ENCODE assay signal across 23 cellular contexts in genomic region chr12:76942276-76942675, GRCh38.
DNase-seq lines count a peak whose midpoint lies in the region; TF ChIP-seq lines count a peak whose summit lies in the region.
"Had no signal": no experiment of that assay in that cellular context is flagged by ENCODE, and none has a peak within 500 bp of the region (broad histone marks: within the 10 kb centered on the region; RNA-seq: fewer than 3 reads in every experiment).

No MANE protein-coding gene starts in this region.

- no peak overlapping the region for H3K4me3 ChIP-seq in AG04450 (ENCODE audit: low read depth, low read length)
- no peak overlapping the region for H3K4me3 ChIP-seq in spleen
- H3K4me3 ChIP-seq in effector memory CD4-positive, alpha-beta T cell (ENCODE audit: insufficient read depth, low read depth, low read length, poor library complexity, severe bottlenecking) = no peak overlapping the region
- H3K4me3 ChIP-seq: ascending aorta, gastroesophageal sphincter, left lung, mucosa of descending colon, neural progenitor cell had no signal

- TF ChIP-seq CTCF in AG04450 (IDR thresholded peaks at IDR 0.05; ENCODE audit: low read depth, low read length) (no peak), spleen (IDR thresholded peaks at IDR 0.05 in 8 of 11, conservative IDR thresholded peaks at IDR 0.05 in 3 of 11) (no peak)

- TF ChIP-seq POLR2A in spleen (IDR thresholded peaks at IDR 0.05) = no peak

- H3K27ac ChIP-seq in AG04450 (ENCODE audit: low read depth, low read length) = no peak overlapping the region
- no peak overlapping the region for H3K27ac ChIP-seq in spleen
- no peak overlapping the region for H3K27ac ChIP-seq in effector memory CD4-positive, alpha-beta T cell (ENCODE audit: insufficient read depth, low read length, poor library complexity, severe bottlenecking)
- H3K27ac ChIP-seq: ascending aorta, gastroesophageal sphincter, left lung, neural progenitor cell had no signal

- CTCF ChIA-PET in AG04450 (lab: Charles Lee) = no interaction called here

- H3K27me3 ChIP-seq in AG04450 (ENCODE audit: control insufficient read depth, insufficient read depth, low read length) (no peaks in the 10 kb centered on the region), spleen (replicated peaks in 1 of 7) (no peaks in the 10 kb centered on the region)
- H3K27me3 ChIP-seq in effector memory CD4-positive, alpha-beta T cell (replicated peaks; ENCODE audit: control insufficient read depth, insufficient read depth, low read length, poor library complexity, severe bottlenecking) = no peaks in the 10 kb centered on the region
- H3K27me3 ChIP-seq: ascending aorta, gastroesophageal sphincter, left lung, neural progenitor cell had no signal

- WGBS in spleen, 5 donors = 53 to 73% (median 58%) methylated on average over 1 of the region's 1 CpG

- no peaks in the 10 kb centered on the region for H3K36me3 ChIP-seq in spleen
- no peaks in the 10 kb centered on the region for H3K36me3 ChIP-seq in effector memory CD4-positive, alpha-beta T cell (ENCODE audit: control insufficient read depth, insufficient read depth, low read length)
- H3K36me3 ChIP-seq: ascending aorta, gastroesophageal sphincter, left lung, neural progenitor cell had no signal

- POLR2A ChIA-PET in AG04450 (lab: Yijun Ruan, JAX) = no interaction called here

- DNase-seq in AG04450 (ENCODE audit: low read depth, low spot score) (peak; percentile 1), HCEC 1CT (peak; percentile 65), astrocyte of the hippocampus (ENCODE audit: low read depth, low spot score) (peak; percentile 26), iris pigment epithelial cell (ENCODE audit: low read depth) (peak; percentile 23), spleen (no peak), NOMO-1 (lab: John Stamatoyannopoulos, UW; ENCODE audit: unreplicated experiment in 2 of 2) (no peak), NCI-H1694 (lab: John Stamatoyannopoulos, UW) (no peak)
- no peak for DNase-seq in effector memory CD4-positive, alpha-beta T cell
- DNase-seq: ACHN; activated CD4-positive, alpha-beta memory T cell treated with anti-CD3 and anti-CD28 coated beads, Interleukin-2, amount 10 ng/mL, durations not matched to agents 7 days and 5 days; activated naive CD4-positive, alpha-beta T cell treated with Interleukin-2 at 50 U/mL for 16 hours; CD8-positive, alpha-beta memory T cell; DND-41; left lung; MM.1S; mucosa of descending colon; NCI-H1436 treated with DMSO at 0.1 percent for 48 hours; NCI-H2171; SIG-M5; T-helper 2 cell had no signal

- H3K9me3 ChIP-seq in AG04450 (ENCODE audit: control insufficient read depth, insufficient read depth, low read length) (no peaks in the 10 kb centered on the region), spleen (no peaks in the 10 kb centered on the region)
- no peaks in the 10 kb centered on the region for H3K9me3 ChIP-seq in effector memory CD4-positive, alpha-beta T cell (ENCODE audit: control insufficient read depth, low read length)
- H3K9me3 ChIP-seq: ascending aorta, gastroesophageal sphincter, left lung, mucosa of descending colon had no signal

- intact Hi-C loops in spleen (cut with DNase I; ENCODE audit: low total_unique reads) = no loop called here

- H3K4me1 ChIP-seq in spleen = no peaks in the 10 kb centered on the region
- no peaks in the 10 kb centered on the region for H3K4me1 ChIP-seq in effector memory CD4-positive, alpha-beta T cell (ENCODE audit: control insufficient read depth, insufficient read depth, low read length, poor library complexity, severe bottlenecking)
- H3K4me1 ChIP-seq: ascending aorta, gastroesophageal sphincter, left lung, neural progenitor cell had no signal

Comparison
In these comparisons a context has a peak if more than half of its experiments do, and no peak if none do; other contexts are left out.
1. DNase-seq: peak in AG04450 (single experiment), HCEC 1CT (single experiment), astrocyte of the hippocampus (single experiment) and iris pigment epithelial cell (single experiment); none in spleen (single experiment), NOMO-1 (0 of 2), NCI-H1694 (single experiment) and effector memory CD4-positive, alpha-beta T cell (0 of 3).